Comparison of ENCODE assay signal across 22 cellular contexts in the genomic region with DNA sequence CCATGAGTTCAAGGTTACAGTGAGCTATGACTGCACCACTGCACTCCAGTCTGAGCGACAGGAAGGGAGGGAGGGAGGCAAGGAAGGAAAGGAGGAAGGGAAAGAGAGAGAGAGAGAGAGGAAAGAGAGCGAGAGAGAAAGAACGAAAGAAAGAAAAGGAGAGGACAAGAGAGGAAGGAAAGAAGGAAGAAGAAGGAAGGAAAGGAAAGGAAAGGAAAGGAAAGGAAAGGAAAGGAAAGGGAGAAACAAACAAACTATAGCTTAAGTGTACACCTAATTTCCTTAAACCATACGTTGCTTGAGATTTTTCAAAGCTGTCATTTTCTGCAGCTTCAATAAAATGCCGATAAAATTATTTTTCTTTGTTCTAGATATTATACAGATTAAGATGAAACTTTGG.
"Had no signal": no experiment of that assay in that cellular context is flagged by ENCODE, and none has a peak within 500 bp of the region (broad histone marks: within the 10 kb centered on the region; RNA-seq: fewer than 3 reads in every experiment).

No MANE protein-coding gene starts in this region.

- H3K79me2 ChIP-seq: parathyroid adenoma had no signal

- H3K27me3 Mint-ChIP-seq: memory B cell; natural killer cell treated with Interleukin-12 subunit alpha and Interleukin-12 subunit beta and Interleukin-15 and Interleukin-18, amount 100 ng/mL, for 72 hours had no signal

- H3K4me3 Mint-ChIP-seq: endodermal cell; memory B cell; natural killer cell treated with Interleukin-12 subunit alpha and Interleukin-12 subunit beta and Interleukin-15 and Interleukin-18, amount 100 ng/mL, for 72 hours; neural crest cell had no signal

- DNase-seq: dorsolateral prefrontal cortex; effector CD8-positive, alpha-beta T cell; endodermal cell; foreskin fibroblast; gastrocnemius medialis; sigmoid colon; stimulated activated CD4-positive, alpha-beta T cell treated with anti-CD3 and anti-CD28 coated beads, Interleukin-2, amount 100 ng/mL, for 24 hours; stimulated activated CD4-positive, alpha-beta T cell treated with anti-CD3 and anti-CD28 coated beads, Interleukin-4, amount 100 ng/mL, for 24 hours; stimulated activated naive CD4-positive, alpha-beta T cell treated with Interleukin-2 at 50 U/mL for 16 hours; upper lobe of left lung had no signal

- ATAC-seq: esophagus mucosa; gastrocnemius medialis; left lobe of liver; natural killer cell treated with Interleukin-12 subunit alpha and Interleukin-12 subunit beta and Interleukin-15 and Interleukin-18, amount 100 ng/mL, for 72 hours had no signal

- H3K9ac ChIP-seq: parathyroid adenoma had no signal

- H3K4me1 Mint-ChIP-seq: neural crest cell had no signal

- H3K4me1 ChIP-seq: parathyroid adenoma, prostate gland had no signal

- H3K9me3 Mint-ChIP-seq: endodermal cell; memory B cell; natural killer cell treated with Interleukin-12 subunit alpha and Interleukin-12 subunit beta and Interleukin-15 and Interleukin-18, amount 100 ng/mL, for 72 hours; neural crest cell had no signal

- H3K27ac Mint-ChIP-seq: endodermal cell had no signal

- H3K27me3 ChIP-seq: dorsolateral prefrontal cortex, gastrocnemius medialis, right atrium auricular region, sigmoid colon, tibial nerve, upper lobe of left lung had no signal

- H2AFZ ChIP-seq: parathyroid adenoma had no signal

- H3K36me3 ChIP-seq: gastrocnemius medialis, prostate gland, thoracic aorta had no signal

- H3K9me3 ChIP-seq: gastrocnemius medialis, prostate gland, right atrium auricular region, sigmoid colon, thoracic aorta, tibial nerve, upper lobe of left lung had no signal

- H3K4me3 ChIP-seq: dorsolateral prefrontal cortex, gastrocnemius medialis, lung, prostate gland, right atrium auricular region, sigmoid colon, thoracic aorta, tibial nerve, upper lobe of left lung had no signal

- H3K27ac ChIP-seq: epithelial cell of prostate, gastrocnemius medialis, parathyroid adenoma, prostate gland, right atrium auricular region, sigmoid colon, thoracic aorta, tibial nerve, upper lobe of left lung had no signal
